Comparison of ENCODE assay signal across 14 cellular contexts in genomic region chr12:44968960-44969359, GRCh38.
DNase-seq lines count a peak whose midpoint lies in the region; ATAC-seq lines count a peak whose summit lies in the region.
"Had no signal": no experiment of that assay in that cellular context is flagged by ENCODE, and none has a peak within 500 bp of the region (broad histone marks: within the 10 kb centered on the region; RNA-seq: fewer than 3 reads in every experiment).

No MANE protein-coding gene starts in this region.

- H3K27ac Mint-ChIP-seq in activated naive CD8-positive, alpha-beta T cell treated with anti-CD3 and anti-CD28 coated beads, Interleukin-2, amount 10 ng/mL, durations not matched to agents 7 days and 5 days = peak overlapping the region; percentile 86
- H3K27ac Mint-ChIP-seq in activated naive CD8-positive, alpha-beta T cell treated with anti-CD3 and anti-CD28 coated beads for 36 hours = no peak overlapping the region
- H3K27ac Mint-ChIP-seq in activated CD8-positive, alpha-beta T cell treated with anti-CD3 and anti-CD28 coated beads, Interleukin-2, amount 10 ng/mL, durations not matched to agents 7 days and 5 days = peak overlapping the region; percentile 90
- H3K27ac Mint-ChIP-seq: CD8-positive, alpha-beta memory T cell; IgD-negative memory B cell had no signal

- CTCF ChIA-PET in activated CD8-positive, alpha-beta T cell treated with anti-CD3 and anti-CD28 coated beads, Interleukin-2, amount 10 ng/mL, durations not matched to agents 7 days and 5 days (lab: Charles Lee) = interaction anchor here (1.0 to 3.5 kb wide), 2 partner anchors 20 to 23 kb away, joined by 3 to 21 read pairs; no protein-coding TSS in a partner anchor

- peak overlapping the region; percentile 76 for H3K4me3 Mint-ChIP-seq in activated naive CD8-positive, alpha-beta T cell treated with anti-CD3 and anti-CD28 coated beads, Interleukin-2, amount 10 ng/mL, durations not matched to agents 7 days and 5 days
- H3K4me3 Mint-ChIP-seq in activated naive CD8-positive, alpha-beta T cell treated with anti-CD3 and anti-CD28 coated beads for 36 hours = no peak overlapping the region
- H3K4me3 Mint-ChIP-seq in activated CD8-positive, alpha-beta T cell treated with anti-CD3 and anti-CD28 coated beads, Interleukin-2, amount 10 ng/mL, durations not matched to agents 7 days and 5 days = peak overlapping the region; percentile 61
- H3K4me3 Mint-ChIP-seq: CD8-positive, alpha-beta memory T cell; IgD-negative memory B cell had no signal

- H3K9me3 Mint-ChIP-seq in activated naive CD8-positive, alpha-beta T cell treated with anti-CD3 and anti-CD28 coated beads, Interleukin-2, amount 10 ng/mL, durations not matched to agents 7 days and 5 days = peaks cover 26% of the 10 kb centered on the region
- peaks cover 12% of the 10 kb centered on the region for H3K9me3 Mint-ChIP-seq in activated naive CD8-positive, alpha-beta T cell treated with anti-CD3 and anti-CD28 coated beads for 36 hours
- H3K9me3 Mint-ChIP-seq in activated CD8-positive, alpha-beta T cell treated with anti-CD3 and anti-CD28 coated beads, Interleukin-2, amount 10 ng/mL, durations not matched to agents 7 days and 5 days (ENCODE audit: insufficient read depth) = peaks cover 6% of the 10 kb centered on the region

- no peak for DNase-seq in activated naive CD8-positive, alpha-beta T cell treated with anti-CD3 and anti-CD28 coated beads, Interleukin-2, amount 10 ng/mL, durations not matched to agents 7 days and 5 days
- DNase-seq in activated naive CD8-positive, alpha-beta T cell treated with anti-CD3 and anti-CD28 coated beads for 36 hours = no peak
- DNase-seq in GDM1 (lab: John Stamatoyannopoulos, UW) (peak; percentile 26), Kasumi-1 (lab: John Stamatoyannopoulos, UW) (peak; percentile 48 to 64), NCI-H510A (lab: John Stamatoyannopoulos, UW) (no peak), foreskin melanocyte (no peak)
- peak; percentile 39 for DNase-seq in activated CD8-positive, alpha-beta T cell treated with anti-CD3 and anti-CD28 coated beads, Interleukin-2, amount 10 ng/mL, durations not matched to agents 7 days and 5 days
- DNase-seq: BE2C; Caco-2; CD8-positive, alpha-beta memory T cell; GM23248 had no signal

- ATAC-seq in activated naive CD8-positive, alpha-beta T cell treated with anti-CD3 and anti-CD28 coated beads, Interleukin-2, amount 10 ng/mL, durations not matched to agents 7 days and 5 days (ENCODE audit: low read depth) = peak; percentile 98
- ATAC-seq in activated CD8-positive, alpha-beta T cell treated with anti-CD3 and anti-CD28 coated beads, Interleukin-2, amount 10 ng/mL, durations not matched to agents 7 days and 5 days = peak; percentile 92
- ATAC-seq: A549, HCT116 had no signal

- POLR2A ChIA-PET in activated naive CD8-positive, alpha-beta T cell treated with anti-CD3 and anti-CD28 coated beads, Interleukin-2, amount 10 ng/mL, durations not matched to agents 7 days and 5 days (lab: Charles Lee) = no interaction called here
- POLR2A ChIA-PET in activated CD8-positive, alpha-beta T cell treated with anti-CD3 and anti-CD28 coated beads, Interleukin-2, amount 10 ng/mL, durations not matched to agents 7 days and 5 days (lab: Charles Lee) = no interaction called here

- H3K36me3 Mint-ChIP-seq in activated naive CD8-positive, alpha-beta T cell treated with anti-CD3 and anti-CD28 coated beads, Interleukin-2, amount 10 ng/mL, durations not matched to agents 7 days and 5 days = peaks cover 26% of the 10 kb centered on the region
- H3K36me3 Mint-ChIP-seq in activated naive CD8-positive, alpha-beta T cell treated with anti-CD3 and anti-CD28 coated beads for 36 hours = no peaks in the 10 kb centered on the region
- peaks cover 25% of the 10 kb centered on the region for H3K36me3 Mint-ChIP-seq in activated CD8-positive, alpha-beta T cell treated with anti-CD3 and anti-CD28 coated beads, Interleukin-2, amount 10 ng/mL, durations not matched to agents 7 days and 5 days (ENCODE audit: low read depth)
- H3K36me3 Mint-ChIP-seq: CD8-positive, alpha-beta memory T cell; IgD-negative memory B cell had no signal

- no peaks in the 10 kb centered on the region for H3K27me3 Mint-ChIP-seq in activated naive CD8-positive, alpha-beta T cell treated with anti-CD3 and anti-CD28 coated beads, Interleukin-2, amount 10 ng/mL, durations not matched to agents 7 days and 5 days
- H3K27me3 Mint-ChIP-seq in activated naive CD8-positive, alpha-beta T cell treated with anti-CD3 and anti-CD28 coated beads for 36 hours = no peaks in the 10 kb centered on the region
- peaks cover 6% of the 10 kb centered on the region for H3K27me3 Mint-ChIP-seq in activated CD8-positive, alpha-beta T cell treated with anti-CD3 and anti-CD28 coated beads, Interleukin-2, amount 10 ng/mL, durations not matched to agents 7 days and 5 days (ENCODE audit: low read depth)

- H3K4me1 Mint-ChIP-seq in activated naive CD8-positive, alpha-beta T cell treated with anti-CD3 and anti-CD28 coated beads, Interleukin-2, amount 10 ng/mL, durations not matched to agents 7 days and 5 days = peaks cover 27% of the 10 kb centered on the region
- H3K4me1 Mint-ChIP-seq in activated naive CD8-positive, alpha-beta T cell treated with anti-CD3 and anti-CD28 coated beads for 36 hours = peaks cover 5% of the 10 kb centered on the region
- peaks cover 32% of the 10 kb centered on the region for H3K4me1 Mint-ChIP-seq in activated CD8-positive, alpha-beta T cell treated with anti-CD3 and anti-CD28 coated beads, Interleukin-2, amount 10 ng/mL, durations not matched to agents 7 days and 5 days (ENCODE audit: low read depth)
- H3K4me1 Mint-ChIP-seq: IgD-negative memory B cell had no signal

Comparison
In these comparisons a context has a peak if more than half of its experiments do, and no peak if none do; other contexts are left out.
1. DNase-seq: peak in GDM1 (single experiment), Kasumi-1 (2 of 2) and activated CD8-positive, alpha-beta T cell treated with anti-CD3 and anti-CD28 coated beads, Interleukin-2, amount 10 ng/mL, durations not matched to agents 7 days and 5 days (single experiment); none in activated naive CD8-positive, alpha-beta T cell treated with anti-CD3 and anti-CD28 coated beads, Interleukin-2, amount 10 ng/mL, durations not matched to agents 7 days and 5 days (single experiment), activated naive CD8-positive, alpha-beta T cell treated with anti-CD3 and anti-CD28 coated beads for 36 hours (single experiment), NCI-H510A (single experiment) and foreskin melanocyte (single experiment).